25 cellular contexts compared by ENCODE assay signal in the genomic region with DNA sequence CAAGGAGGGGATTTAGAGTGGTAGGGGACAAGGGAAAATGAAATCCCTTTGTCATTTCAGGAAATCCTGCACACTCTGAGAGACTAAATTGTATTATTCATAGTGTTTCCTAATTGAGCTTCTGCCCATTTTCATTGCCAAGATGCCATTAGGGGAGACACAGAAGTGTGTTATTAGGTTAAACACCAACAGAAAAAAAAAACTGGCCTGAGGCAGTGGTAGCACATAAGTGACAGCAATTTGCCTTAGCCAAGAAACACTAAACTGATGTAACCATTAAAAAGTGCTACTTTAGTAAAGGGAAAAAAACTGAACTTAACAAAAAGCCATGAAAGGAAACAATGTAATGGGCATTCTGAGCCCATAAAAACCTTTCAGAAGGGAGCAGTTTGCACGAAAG.
"Had no signal": no experiment of that assay in that cellular context is flagged by ENCODE, and none has a peak within 500 bp of the region (broad histone marks: within the 10 kb centered on the region; RNA-seq: fewer than 3 reads in every experiment).

No MANE protein-coding gene starts in this region.

- DNase-seq: activated CD4-positive, alpha-beta memory T cell treated with anti-CD3 and anti-CD28 coated beads, Interleukin-2, amount 10 ng/mL, durations not matched to agents 7 days and 5 days; activated CD4-positive, alpha-beta T cell treated with anti-CD3 and anti-CD28 coated beads for 1 hour; activated CD4-positive, alpha-beta T cell treated with anti-CD3 and anti-CD28 coated beads for 48 hours; activated CD4-positive, CD25-positive, alpha-beta regulatory T cell; activated effector memory CD4-positive, alpha-beta T cell treated with anti-CD3 and anti-CD28 coated beads, Interleukin-2, amount 50 U/mL, for 16 hours; activated naive CD4-positive, alpha-beta T cell; activated naive CD4-positive, alpha-beta T cell treated with anti-CD3 and anti-CD28 coated beads, Interleukin-2, amount 50 U/mL, for 16 hours; activated naive CD8-positive, alpha-beta T cell treated with anti-CD3 and anti-CD28 coated beads for 36 hours; activated T-cell treated with anti-CD3 and anti-CD28 coated beads, Interleukin-2, amount 50 U/mL, for 1 hour; activated T-cell treated with anti-CD3 and anti-CD28 coated beads, Interleukin-2, amount 50 U/mL, for 72 hours; amniotic stem cell; aorta; brain microvascular endothelial cell; central memory CD4-positive, alpha-beta T cell; NCI-H187 treated with DMSO at 0.1 percent for 48 hours; NCI-H510A; NCI-H526; NCI-H774; PC-3; Peyer's patch; RPMI8226; SHP77 treated with DMSO at 0.1 percent for 48 hours; T1000; WERI-Rb-1 had no signal

- ATAC-seq: activated T-cell treated with anti-CD3 and anti-CD28 coated beads, Interleukin-2, amount 50 U/mL, for 72 hours; activated T-helper 17 cell treated with anti-CD3 and anti-CD28 coated beads, Interleukin-2, amount 50 U/mL, for 72 hours; PC-3 had no signal
